Comparison of ENCODE assay signal across 17 cellular contexts in genomic region chr5:175616083-175616482, GRCh38. TPM values are rescaled to one million over a fixed set of nuclear protein-coding genes. Genes with fewer than 3 reads are reported as not detected.
"Had no signal": no experiment of that assay in that cellular context is flagged by ENCODE, and none has a peak within 500 bp of the region (broad histone marks: within the 10 kb centered on the region; RNA-seq: fewer than 3 reads in every experiment).

No MANE protein-coding gene starts in this region.

- H3K4me1 ChIP-seq: transverse colon, vagina had no signal

- DNase-seq: activated CD8-positive, alpha-beta memory T cell treated with anti-CD3 and anti-CD28 coated beads for 24 hours; activated effector memory CD4-positive, alpha-beta T cell treated with anti-CD3 and anti-CD28 coated beads, Interleukin-2, amount 50 U/mL, for 16 hours; dermis blood vessel endothelial cell; effector memory CD8-positive, alpha-beta T cell; foreskin melanocyte; kidney glomerular epithelial cell; left ventricle myocardium superior; mesenchymal stem cell; occipital lobe; right cardiac atrium; small intestine; T-helper 17 cell; transverse colon; WERI-Rb-1 had no signal

- H3K9me3 ChIP-seq: transverse colon, vagina had no signal

- H3K4me3 ChIP-seq: transverse colon, vagina had no signal

- H3K27ac ChIP-seq: transverse colon, vagina, WERI-Rb-1 had no signal

- H3K27me3 ChIP-seq: transverse colon, vagina had no signal

- H3K36me3 ChIP-seq: transverse colon, vagina, WERI-Rb-1 had no signal

RNA-seq across cellular contexts. Expression of gene HRH2, which starts 41.8 kb away (rescaled TPM):
- total RNA-seq: bronchial epithelial cell, dermis blood vessel endothelial cell, fibroblast of lung had no signal
